ENCODE assay signal across 3 cellular contexts in the genomic region with DNA sequence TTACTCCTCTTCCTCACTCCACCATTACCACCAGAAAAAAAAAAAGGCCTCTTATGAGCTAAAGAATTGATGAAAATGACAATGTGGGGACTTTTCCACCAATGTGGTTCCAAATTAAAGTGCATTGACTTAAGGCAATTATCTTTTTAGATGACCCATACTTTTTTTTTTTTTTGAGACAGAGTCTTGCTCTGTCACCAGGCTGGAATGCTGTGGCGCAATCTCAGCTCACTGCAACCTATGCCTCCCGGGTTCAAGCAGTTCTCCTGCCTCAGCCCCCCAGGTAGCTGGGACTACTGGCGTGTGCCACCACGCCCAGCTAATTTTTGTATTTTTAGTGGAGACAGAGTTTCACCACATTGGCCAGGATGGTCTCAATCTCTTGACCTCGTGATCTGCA.
TF ChIP-seq lines count a peak whose summit lies in the region.
"Not testable (repeated sequence)": the region's sequence is repeated elsewhere in the genome, so short reads cannot be mapped to it uniquely, and the experiment has no call there.

No MANE protein-coding gene starts in this region.

TF ChIP-seq in A549, 52 proteins besides CTCF, POLR2A, EP300 and RAD21:
- TF ChIP-seq CEBPB (IDR thresholded peaks at IDR 0.05), result peak; percentile 77 to 93; a peak in 3 of 4 replicates
- TF ChIP-seq FOSL2 (IDR thresholded peaks at IDR 0.05), result not testable (repeated sequence)
- TF ChIP-seq FOSL2 (CRISPR knock-in tag; IDR thresholded peaks at IDR 0.05), result peak; percentile 27; the same call in 1 of the 2 replicates
- TF ChIP-seq JUN (IDR thresholded peaks at IDR 0.05), result peak in 1 of 2 experiments; percentile 28; a peak in 1 of 5 replicates

TF ChIP-seq in IMR-90, 13 proteins besides CTCF, POLR2A, EP300 and RAD21:
- peak; percentile 81 for TF ChIP-seq CEBPB (IDR thresholded peaks at IDR 0.05; ENCODE audit: low read depth, low read length)
TF ChIP-seq in IMR-90: peak in this region for 1; not testable (repeated sequence) for 12.

TF ChIP-seq in H1, 55 proteins besides CTCF, POLR2A, EP300 and RAD21:
- 0 out of 2 replicates have a peak, but pooled peaks have one; percentile 3 for TF ChIP-seq CEBPB (IDR thresholded peaks at IDR 0.05; ENCODE audit: low read depth, low read length)
TF ChIP-seq in H1: peak in this region for 1; not testable (repeated sequence) for 54.
